In the genomic region with DNA sequence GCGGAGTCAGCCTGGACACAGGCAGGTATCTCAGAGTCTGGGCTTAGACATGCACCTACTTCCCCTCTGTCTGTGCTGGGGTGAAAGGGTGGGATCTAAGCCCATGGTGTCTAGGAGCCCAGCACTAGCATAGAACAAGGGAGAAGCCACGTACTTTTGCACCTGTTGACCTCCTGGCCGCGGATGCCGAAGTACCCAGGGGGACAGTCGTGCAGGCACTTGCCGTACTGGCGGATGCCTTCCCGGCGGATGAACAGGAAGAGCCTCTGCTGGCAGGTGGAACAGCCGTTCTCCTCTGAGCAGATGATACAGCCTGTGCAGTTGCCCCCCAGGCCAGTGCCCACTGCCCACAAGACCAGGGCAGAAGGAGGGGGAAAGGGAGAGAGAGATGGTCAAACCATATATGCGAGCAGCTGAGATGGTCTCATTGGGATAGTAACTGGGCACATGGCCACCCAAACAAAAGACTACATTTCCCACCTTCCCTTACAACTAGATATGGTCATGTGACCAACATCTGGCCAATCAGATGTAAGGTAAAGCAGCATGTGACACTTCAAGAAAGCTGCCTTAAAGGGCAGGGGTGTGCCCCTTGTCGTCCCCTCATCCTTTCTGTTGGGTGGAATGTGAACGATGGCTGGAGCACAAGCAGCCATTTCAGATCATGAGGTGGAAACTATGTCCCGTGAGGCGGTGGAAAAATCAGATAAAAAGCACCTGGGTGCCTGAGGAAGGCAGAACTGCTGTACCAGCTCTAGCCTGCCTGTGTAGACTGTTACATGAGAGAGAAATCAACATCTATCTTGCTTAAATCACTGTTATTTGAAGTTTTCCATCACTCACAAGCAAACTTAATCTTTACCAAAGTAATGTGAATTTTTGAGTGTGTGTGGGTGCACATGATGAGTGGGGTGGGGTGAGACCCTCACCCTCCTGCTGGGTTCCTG, we compare ENCODE assay signal across 1 cellular context.
TF ChIP-seq lines count a peak whose summit lies in the region.

No MANE protein-coding gene starts in this region.

TF ChIP-seq in K562, 482 proteins besides CTCF, POLR2A, EP300 and RAD21 (continued from another document):
- TF ChIP-seq, protein P1, sequence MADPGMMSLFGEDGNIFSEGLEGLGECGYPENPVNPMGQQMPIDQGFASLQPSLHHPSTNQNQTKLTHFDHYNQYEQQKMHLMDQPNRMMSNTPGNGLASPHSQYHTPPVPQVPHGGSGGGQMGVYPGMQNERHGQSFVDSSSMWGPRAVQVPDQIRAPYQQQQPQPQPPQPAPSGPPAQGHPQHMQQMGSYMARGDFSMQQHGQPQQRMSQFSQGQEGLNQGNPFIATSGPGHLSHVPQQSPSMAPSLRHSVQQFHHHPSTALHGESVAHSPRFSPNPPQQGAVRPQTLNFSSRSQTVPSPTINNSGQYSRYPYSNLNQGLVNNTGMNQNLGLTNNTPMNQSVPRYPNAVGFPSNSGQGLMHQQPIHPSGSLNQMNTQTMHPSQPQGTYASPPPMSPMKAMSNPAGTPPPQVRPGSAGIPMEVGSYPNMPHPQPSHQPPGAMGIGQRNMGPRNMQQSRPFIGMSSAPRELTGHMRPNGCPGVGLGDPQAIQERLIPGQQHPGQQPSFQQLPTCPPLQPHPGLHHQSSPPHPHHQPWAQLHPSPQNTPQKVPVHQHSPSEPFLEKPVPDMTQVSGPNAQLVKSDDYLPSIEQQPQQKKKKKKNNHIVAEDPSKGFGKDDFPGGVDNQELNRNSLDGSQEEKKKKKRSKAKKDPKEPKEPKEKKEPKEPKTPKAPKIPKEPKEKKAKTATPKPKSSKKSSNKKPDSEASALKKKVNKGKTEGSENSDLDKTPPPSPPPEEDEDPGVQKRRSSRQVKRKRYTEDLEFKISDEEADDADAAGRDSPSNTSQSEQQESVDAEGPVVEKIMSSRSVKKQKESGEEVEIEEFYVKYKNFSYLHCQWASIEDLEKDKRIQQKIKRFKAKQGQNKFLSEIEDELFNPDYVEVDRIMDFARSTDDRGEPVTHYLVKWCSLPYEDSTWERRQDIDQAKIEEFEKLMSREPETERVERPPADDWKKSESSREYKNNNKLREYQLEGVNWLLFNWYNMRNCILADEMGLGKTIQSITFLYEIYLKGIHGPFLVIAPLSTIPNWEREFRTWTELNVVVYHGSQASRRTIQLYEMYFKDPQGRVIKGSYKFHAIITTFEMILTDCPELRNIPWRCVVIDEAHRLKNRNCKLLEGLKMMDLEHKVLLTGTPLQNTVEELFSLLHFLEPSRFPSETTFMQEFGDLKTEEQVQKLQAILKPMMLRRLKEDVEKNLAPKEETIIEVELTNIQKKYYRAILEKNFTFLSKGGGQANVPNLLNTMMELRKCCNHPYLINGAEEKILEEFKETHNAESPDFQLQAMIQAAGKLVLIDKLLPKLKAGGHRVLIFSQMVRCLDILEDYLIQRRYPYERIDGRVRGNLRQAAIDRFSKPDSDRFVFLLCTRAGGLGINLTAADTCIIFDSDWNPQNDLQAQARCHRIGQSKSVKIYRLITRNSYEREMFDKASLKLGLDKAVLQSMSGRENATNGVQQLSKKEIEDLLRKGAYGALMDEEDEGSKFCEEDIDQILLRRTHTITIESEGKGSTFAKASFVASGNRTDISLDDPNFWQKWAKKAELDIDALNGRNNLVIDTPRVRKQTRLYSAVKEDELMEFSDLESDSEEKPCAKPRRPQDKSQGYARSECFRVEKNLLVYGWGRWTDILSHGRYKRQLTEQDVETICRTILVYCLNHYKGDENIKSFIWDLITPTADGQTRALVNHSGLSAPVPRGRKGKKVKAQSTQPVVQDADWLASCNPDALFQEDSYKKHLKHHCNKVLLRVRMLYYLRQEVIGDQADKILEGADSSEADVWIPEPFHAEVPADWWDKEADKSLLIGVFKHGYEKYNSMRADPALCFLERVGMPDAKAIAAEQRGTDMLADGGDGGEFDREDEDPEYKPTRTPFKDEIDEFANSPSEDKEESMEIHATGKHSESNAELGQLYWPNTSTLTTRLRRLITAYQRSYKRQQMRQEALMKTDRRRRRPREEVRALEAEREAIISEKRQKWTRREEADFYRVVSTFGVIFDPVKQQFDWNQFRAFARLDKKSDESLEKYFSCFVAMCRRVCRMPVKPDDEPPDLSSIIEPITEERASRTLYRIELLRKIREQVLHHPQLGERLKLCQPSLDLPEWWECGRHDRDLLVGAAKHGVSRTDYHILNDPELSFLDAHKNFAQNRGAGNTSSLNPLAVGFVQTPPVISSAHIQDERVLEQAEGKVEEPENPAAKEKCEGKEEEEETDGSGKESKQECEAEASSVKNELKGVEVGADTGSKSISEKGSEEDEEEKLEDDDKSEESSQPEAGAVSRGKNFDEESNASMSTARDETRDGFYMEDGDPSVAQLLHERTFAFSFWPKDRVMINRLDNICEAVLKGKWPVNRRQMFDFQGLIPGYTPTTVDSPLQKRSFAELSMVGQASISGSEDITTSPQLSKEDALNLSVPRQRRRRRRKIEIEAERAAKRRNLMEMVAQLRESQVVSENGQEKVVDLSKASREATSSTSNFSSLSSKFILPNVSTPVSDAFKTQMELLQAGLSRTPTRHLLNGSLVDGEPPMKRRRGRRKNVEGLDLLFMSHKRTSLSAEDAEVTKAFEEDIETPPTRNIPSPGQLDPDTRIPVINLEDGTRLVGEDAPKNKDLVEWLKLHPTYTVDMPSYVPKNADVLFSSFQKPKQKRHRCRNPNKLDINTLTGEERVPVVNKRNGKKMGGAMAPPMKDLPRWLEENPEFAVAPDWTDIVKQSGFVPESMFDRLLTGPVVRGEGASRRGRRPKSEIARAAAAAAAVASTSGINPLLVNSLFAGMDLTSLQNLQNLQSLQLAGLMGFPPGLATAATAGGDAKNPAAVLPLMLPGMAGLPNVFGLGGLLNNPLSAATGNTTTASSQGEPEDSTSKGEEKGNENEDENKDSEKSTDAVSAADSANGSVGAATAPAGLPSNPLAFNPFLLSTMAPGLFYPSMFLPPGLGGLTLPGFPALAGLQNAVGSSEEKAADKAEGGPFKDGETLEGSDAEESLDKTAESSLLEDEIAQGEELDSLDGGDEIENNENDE (IDR thresholded peaks at IDR 0.05; ENCODE audit: low read depth, low read length) = no peak
